25 cellular contexts compared by ENCODE assay signal in the genomic region with DNA sequence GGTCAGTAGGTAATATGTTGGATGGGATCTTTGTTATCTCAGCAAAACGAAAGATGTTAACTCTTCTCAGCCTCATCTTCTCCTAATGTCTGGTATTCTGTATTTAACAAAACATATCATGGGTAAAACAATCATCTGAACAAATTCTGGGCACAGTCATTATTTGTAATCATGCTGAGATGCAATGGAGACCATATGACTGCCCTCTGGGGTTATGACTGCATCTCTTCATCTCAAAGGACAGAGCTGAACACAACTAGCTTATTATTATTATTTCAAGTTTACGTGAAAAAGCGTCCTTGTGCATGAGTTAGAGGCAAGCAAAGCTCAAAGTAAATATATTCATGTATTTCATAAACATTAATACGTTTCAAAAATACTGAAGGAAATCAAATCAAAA.
"Had no signal": no experiment of that assay in that cellular context is flagged by ENCODE, and none has a peak within 500 bp of the region (broad histone marks: within the 10 kb centered on the region; RNA-seq: fewer than 3 reads in every experiment).

No MANE protein-coding gene starts in this region.

- DNase-seq: natural killer cell; occipital lobe; ovary; posterior cingulate gyrus; psoas muscle; right cardiac atrium; right lobe of liver; sigmoid colon; small intestine; stimulated activated CD4-positive, alpha-beta T cell treated with anti-CD3 and anti-CD28 coated beads, Interleukin-15, amount 100 ng/mL, for 24 hours; stimulated activated CD4-positive, alpha-beta T cell treated with anti-CD3 and anti-CD28 coated beads, Interleukin-2, amount 100 ng/mL, for 24 hours; stimulated activated CD4-positive, alpha-beta T cell treated with anti-CD3 and anti-CD28 coated beads, Interleukin-2, amount 100 ng/mL, for 48 hours; stimulated activated CD4-positive, alpha-beta T cell treated with anti-CD3 and anti-CD28 coated beads, Interleukin-4, amount 100 ng/mL, for 24 hours; stimulated activated naive B cell treated with anti-CD40 and anti-IgM and Interleukin-4, amounts not matched to agents 10 μg/mL and 1 μg/mL and 100 μg/mL, for 72 hours; stimulated activated naive CD4-positive, alpha-beta T cell treated with Interleukin-2 at 50 U/mL for 16 hours; stomach; substantia nigra; testis; tibial artery; transverse colon; upper lobe of right lung; uterus had no signal

- H3K9me3 ChIP-seq: ovary, psoas muscle, right lobe of liver, sigmoid colon, stomach, suprapubic skin, testis, tibial artery, transverse colon, upper lobe of right lung, uterus had no signal

- H3K4me1 ChIP-seq: neural progenitor cell, parathyroid adenoma, psoas muscle, suprapubic skin, testis, tibial artery, uterus had no signal

- H3K4me3 ChIP-seq: neural progenitor cell, ovary, psoas muscle, right lobe of liver, sigmoid colon, stomach, suprapubic skin, testis, tibial artery, transverse colon, upper lobe of right lung, uterus had no signal

- H3K9ac ChIP-seq: neural progenitor cell, parathyroid adenoma had no signal

- H3K36me3 ChIP-seq: neural progenitor cell, ovary, right lobe of liver, sigmoid colon, stomach, suprapubic skin, tibial artery, transverse colon, upper lobe of right lung, uterus had no signal

- H3K27ac ChIP-seq: neural progenitor cell, ovary, parathyroid adenoma, psoas muscle, right lobe of liver, sigmoid colon, stomach, suprapubic skin, testis, tibial artery, transverse colon, upper lobe of right lung, uterus had no signal

- H3K4me2 ChIP-seq: neural progenitor cell had no signal

- H3K27me3 ChIP-seq: neural progenitor cell, ovary, right lobe of liver, sigmoid colon, stomach, suprapubic skin, testis, tibial artery, transverse colon, upper lobe of right lung, uterus had no signal
